8 cellular contexts compared by ENCODE assay signal in the genomic region with DNA sequence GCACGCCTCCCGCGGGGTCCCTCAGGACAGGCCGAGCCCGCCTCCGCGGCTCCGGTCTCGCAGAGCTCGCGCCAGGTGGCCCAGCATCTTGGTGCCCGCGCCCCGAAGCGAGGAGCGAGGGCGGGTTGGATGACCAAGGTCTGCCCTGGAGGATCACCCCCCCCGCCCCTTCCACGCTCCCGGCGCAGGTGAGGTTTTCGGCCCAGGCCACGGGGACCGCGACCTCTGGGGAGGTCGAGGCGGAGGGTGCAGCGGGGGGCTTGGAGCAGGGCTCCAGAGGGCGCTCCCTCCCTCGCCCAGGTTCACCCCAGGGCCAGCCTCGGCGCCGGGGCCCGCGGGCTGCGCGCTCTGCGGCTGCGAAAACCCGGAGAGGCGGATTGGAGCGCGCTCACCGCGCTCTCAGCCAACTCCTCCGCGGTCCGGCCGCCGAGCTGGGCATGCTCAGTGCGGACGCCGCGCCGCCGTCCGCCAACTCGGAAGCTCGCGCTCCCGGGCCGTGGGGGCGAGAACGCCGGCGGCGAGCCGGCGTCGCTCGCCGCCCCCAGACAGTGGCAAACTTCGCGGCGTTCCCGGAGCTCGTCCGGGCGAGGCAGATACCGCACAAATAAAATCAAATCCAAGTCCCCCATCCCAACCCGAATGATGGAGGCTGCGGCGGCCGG. TPM values are rescaled to one million over a fixed set of nuclear protein-coding genes. Genes with fewer than 3 reads are reported as not detected.
A peak's percentile ranks its signal among the peaks of the same experiment; 100 is the strongest.
DNase-seq lines count a peak whose midpoint lies in the region; ATAC-seq and TF ChIP-seq lines count a peak whose summit lies in the region.

MED12L (plus strand) TSS at position 438 of the 662 bp plus-strand sequence. CDS start 1,263 bp downstream, outside the sequence.

- DNase-seq in DND-41 = peak; percentile 74
- DNase-seq in SK-MEL-5 (ENCODE audit: low read depth, low spot score) = peak; percentile 67
- DNase-seq in ascending aorta (ENCODE audit: low spot score in 2 of 2) = peak in 1 of 2 donors; percentile 70
- no peak for DNase-seq in right atrium auricular region (ENCODE audit: low spot score)
- DNase-seq in posterior cingulate gyrus = peak; percentile 54 to 94 (median 70)
- DNase-seq in SJCRH30 = no peak

- in situ Hi-C loops in SK-MEL-5 (cut with HindIII; ENCODE audit: low pct_unique_long_range_greater_than_20kb, low sequenced_read_pairs) = no loop called here

- H3K4me1 ChIP-seq in DND-41 (ENCODE audit: insufficient read depth, low read length) (peaks cover 29% of the 10 kb centered on the region), ascending aorta (no peaks in the 10 kb centered on the region), right atrium auricular region (peaks cover 0 to 17% of the 10 kb centered on the region in 2 donors), SJCRH30 (no peaks in the 10 kb centered on the region)

- no peaks in the 10 kb centered on the region for H4K20me1 ChIP-seq in DND-41 (ENCODE audit: insufficient read depth, low read length)

- H3K4me3 ChIP-seq in DND-41 (ENCODE audit: low read depth in 1 of 2, low read length in 2 of 2) = peak within 1 kb of the TSS; percentile 63 to 72; a peak in 3 of 4 replicates
- peak within 1 kb of the TSS; percentile 65 to 67 for H3K4me3 ChIP-seq in ascending aorta
- H3K4me3 ChIP-seq in right atrium auricular region = peak within 1 kb of the TSS; percentile 58 to 68
- H3K4me3 ChIP-seq in SJCRH30 = no peak within 1 kb of the TSS

- intact Hi-C loops in ascending aorta (cut with DNase I) (loop anchor here (10.0 kb wide), 1 partner anchor 361 kb away; no protein-coding TSS in a partner anchor), posterior cingulate gyrus (cut with DNase I) (loop anchor here (10.0 kb wide), 2 partner anchors 59 to 301 kb away; no protein-coding TSS in a partner anchor)

- H3K27me3 ChIP-seq in DND-41 (ENCODE audit: insufficient read depth, low read length, poor library complexity) (peaks cover 36% of the 10 kb centered on the region), ascending aorta (no peaks in the 10 kb centered on the region), right atrium auricular region (no peaks in the 10 kb centered on the region), SJCRH30 (no peaks in the 10 kb centered on the region)

- peak within 1 kb of the TSS; percentile 76 for H2AFZ ChIP-seq in DND-41 (ENCODE audit: low read depth, low read length)

- H3K9me3 ChIP-seq in DND-41 (ENCODE audit: insufficient read depth, low read length, severe bottlenecking) = no peaks in the 10 kb centered on the region
- H3K9me3 ChIP-seq in KOPT-K1 (ENCODE audit: insufficient read depth, low read length, poor library complexity, severe bottlenecking) = no peaks in the 10 kb centered on the region
- no peaks in the 10 kb centered on the region for H3K9me3 ChIP-seq in ascending aorta
- H3K9me3 ChIP-seq in right atrium auricular region = no peaks in the 10 kb centered on the region
- H3K9me3 ChIP-seq in SJCRH30 (replicated peaks) = no peaks in the 10 kb centered on the region

- H3K36me3 ChIP-seq in DND-41 (ENCODE audit: insufficient read depth, low read length) (0 out of 2 replicates have a peak, but pooled peaks cover 4% of the 10 kb centered on the region), KOPT-K1 (ENCODE audit: insufficient read depth, low read length) (no peaks in the 10 kb centered on the region), ascending aorta (no peaks in the 10 kb centered on the region), right atrium auricular region (no peaks in the 10 kb centered on the region), SJCRH30 (no peaks in the 10 kb centered on the region)

- H3K27ac ChIP-seq in DND-41 (ENCODE audit: low read length) = peak within 1 kb of the TSS; percentile 52; the same call in 1 of the 2 replicates
- H3K27ac ChIP-seq in KOPT-K1 (ENCODE audit: low read depth, low read length, poor library complexity, severe bottlenecking) = peak within 1 kb of the TSS; percentile 70
- H3K27ac ChIP-seq in ascending aorta = peak within 1 kb of the TSS in 1 of 2 donors; percentile 62
- H3K27ac ChIP-seq in right atrium auricular region = peak within 1 kb of the TSS; percentile 12 to 22
- H3K27ac ChIP-seq in SJCRH30 = no peak within 1 kb of the TSS

- ATAC-seq in DND-41 (ENCODE audit: insufficient read depth, low read depth) (peak; percentile 66), GM21737 (IDR thresholded peaks at IDR 0.05; ENCODE audit: unreplicated experiment) (peak; percentile 66)

- peak within 1 kb of the TSS; percentile 69 for H3K4me2 ChIP-seq in DND-41 (ENCODE audit: insufficient read depth, low read length)

- no peaks in the 10 kb centered on the region for H3K79me2 ChIP-seq in DND-41 (ENCODE audit: insufficient read depth, low read length)

- H3K9ac ChIP-seq in DND-41 (ENCODE audit: low read depth, low read length) = peak within 1 kb of the TSS; percentile 70

- TF ChIP-seq CTCF in DND-41 (IDR thresholded peaks at IDR 0.05; ENCODE audit: borderline replicate concordance, extremely low read depth, low read length, poor library complexity, severe bottlenecking) (peak; percentile 58), ascending aorta (IDR thresholded peaks at IDR 0.05) (peak in 1 of 3 experiments; percentile 4), right atrium auricular region (IDR thresholded peaks at IDR 0.05) (no peak)

RNA-seq across cellular contexts. Expression of gene MED12L, which starts in this region (rescaled TPM):
- total RNA-seq in SK-MEL-5 (2014; rRNA removed; shearing (Covaris generic)) = 0.72 and 0.92 TPM in 2 replicates
- polyA plus RNA-seq in SK-MEL-5 (2015; cell fraction: cytosol; rRNA removed) = 0.40 and 1.3 TPM in 2 replicates
- 0.68 and 0.73 TPM in 2 replicates for polyA plus RNA-seq in SK-MEL-5 (2015; cell fraction: nucleus; rRNA removed)
- total RNA-seq in ascending aorta = 0.43 TPM
- total RNA-seq in right atrium auricular region = under 1 TPM; 0.07 to 0.35 TPM
- not detected in 2 replicates for total RNA-seq in SJCRH30 (2014; rRNA removed; shearing (Covaris generic))

Comparison
In these comparisons a context has a peak if more than half of its experiments do, and no peak if none do; other contexts are left out.
1. DNase-seq: peak in DND-41 (single experiment), SK-MEL-5 (single experiment) and posterior cingulate gyrus (10 of 10); none in right atrium auricular region (single experiment) and SJCRH30 (0 of 2).